ENCODE assay signal across 10 cellular contexts in the genomic region with DNA sequence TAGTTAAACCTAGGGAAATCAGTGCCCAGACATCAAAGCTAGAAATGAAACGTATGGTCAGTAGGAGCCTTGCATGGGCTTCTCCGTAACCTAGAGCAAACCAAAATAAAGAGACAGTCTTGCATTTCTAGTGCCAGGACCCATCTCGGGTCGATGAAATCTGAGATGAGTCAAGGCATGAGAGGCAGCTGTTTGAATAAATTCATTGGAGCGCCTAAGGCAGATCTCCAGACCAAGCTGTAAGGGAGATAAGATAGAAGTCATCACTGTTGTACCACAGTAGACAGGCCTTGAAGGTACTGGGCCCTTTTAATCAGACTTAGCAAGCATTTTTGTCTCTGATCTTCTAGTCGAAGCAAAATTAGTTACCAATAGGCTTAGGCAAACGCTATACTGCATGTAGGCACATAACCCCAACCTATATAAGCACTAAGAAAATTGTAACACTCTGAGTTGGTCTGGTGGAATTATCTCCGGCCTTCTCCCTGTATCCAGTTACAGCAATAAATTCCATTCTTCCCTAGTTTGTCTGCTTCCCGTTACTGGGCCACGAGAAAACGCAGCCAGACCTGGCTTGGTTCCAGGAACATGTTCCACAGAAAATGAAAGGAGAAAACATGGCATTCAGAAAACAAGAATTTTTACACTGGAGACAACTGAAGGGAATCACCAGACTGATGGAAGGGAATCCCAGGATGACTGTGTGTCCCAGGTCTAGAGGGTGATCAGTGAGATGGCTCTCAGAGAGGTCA. TPM values are rescaled to one million over a fixed set of nuclear protein-coding genes. Genes with fewer than 3 reads are reported as not detected.
A peak's percentile ranks its signal among the peaks of the same experiment; 100 is the strongest.
DNase-seq lines count a peak whose midpoint lies in the region; ATAC-seq and TF ChIP-seq lines count a peak whose summit lies in the region.
"Had no signal": no experiment of that assay in that cellular context is flagged by ENCODE, and none has a peak within 500 bp of the region (broad histone marks: within the 10 kb centered on the region; RNA-seq: fewer than 3 reads in every experiment).

No MANE protein-coding gene starts in this region.

- H2AK5ac ChIP-seq in IMR-90 (ENCODE audit: low read depth, low read length): no peak overlapping the region

- 52% methylated on average over 5 of the region's 11 CpGs; no CpG with 5 or more reads in 1 of the 2 experiments for WGBS in IMR-90 (ENCODE audit: extremely low coverage in 2 of 2, insufficient read length in 1 of 2), 2 experiments
- WGBS in testis, 2 donors: 33 to 34% methylated on average over 11 of the region's 11 CpGs

- H3K14ac ChIP-seq in IMR-90 (replicated peaks; ENCODE audit: low read depth, low read length): no peak overlapping the region

- peak overlapping the region; percentile 40 for H2BK5ac ChIP-seq in IMR-90 (ENCODE audit: low read depth, low read length, poor library complexity, severe bottlenecking)

- TF ChIP-seq RAD21 in IMR-90 (IDR thresholded peaks at IDR 0.05; ENCODE audit: low read length): no peak

- H3K4me2 ChIP-seq in IMR-90 (ENCODE audit: low read depth, low read length): peak overlapping the region; percentile 81

- H3K23ac ChIP-seq in IMR-90 (ENCODE audit: low read depth, low read length): no peak overlapping the region

- no peak overlapping the region for H2BK20ac ChIP-seq in IMR-90 (ENCODE audit: low read depth, low read length)

- no TSS peak for BruUV-seq in IMR-90 (replicated peaks; lab: Mats Ljungman, UMichigan)

- H3K18ac ChIP-seq in IMR-90 (ENCODE audit: low read depth, low read length): peak overlapping the region; percentile 95; the same call in 1 of the 2 replicates

- H3K9me1 ChIP-seq in IMR-90 (ENCODE audit: insufficient read depth, low read length): no peaks in the 10 kb centered on the region

- no peaks in the 10 kb centered on the region for H3K36me3 ChIP-seq in IMR-90 (ENCODE audit: control insufficient read depth, insufficient read depth, low read length)
- H3K36me3 ChIP-seq in testis (ENCODE audit: low read depth, missing control alignments): no peaks in the 10 kb centered on the region

- CTCF ChIA-PET in IMR-90 (lab: Yijun Ruan, JAX): no interaction called here

- no peak overlapping the region for H4K91ac ChIP-seq in IMR-90 (ENCODE audit: insufficient read depth, low read depth, low read length)

- H3K4ac ChIP-seq in IMR-90 (ENCODE audit: low read depth, low read length): no peak overlapping the region; the same call in 1 of the 2 replicates

- ATAC-seq in IMR-90 (ENCODE audit: low read depth): peak; percentile 45
- no peak for ATAC-seq in GM21737 (IDR thresholded peaks at IDR 0.05; ENCODE audit: unreplicated experiment)

- POLR2A ChIA-PET in IMR-90 (lab: Charles Lee; ENCODE audit: unreplicated experiment): no interaction called here

- H3K27ac ChIP-seq in IMR-90 (ENCODE audit: insufficient read depth, low read length) (peak overlapping the region; percentile 62; the same call in 1 of the 2 replicates), coronary artery (peak overlapping the region; percentile 62 to 82), testis (peak overlapping the region; percentile 47 to 50)

- intact Hi-C loops in IMR-90 (cut with micrococcal nuclease): no loop called here
- intact Hi-C loops in testis (cut with DNase I; ENCODE audit: low total_unique reads): no loop called here

- H4K5ac ChIP-seq in IMR-90 (ENCODE audit: low read depth, low read length): peak overlapping the region; percentile 88

- H2AFZ ChIP-seq in IMR-90 (replicated peaks; ENCODE audit: low read length, poor library complexity): peak overlapping the region; percentile 7

- TF ChIP-seq POLR2A in IMR-90 (IDR thresholded peaks at IDR 0.05; ENCODE audit: low read depth, low read length) (no peak), testis (IDR thresholded peaks at IDR 0.05) (no peak)

- DNase-seq in IMR-90: peak; percentile 60
- peak; percentile 78 for DNase-seq in coronary artery (ENCODE audit: low spot score)
- peak; percentile 73 to 90 for DNase-seq in lung microvascular endothelial cell (ENCODE audit: low read depth in 2 of 2)
- peak; percentile 64 for DNase-seq in testis
- no peak for DNase-seq in stimulated activated CD4-positive, alpha-beta T cell treated with anti-CD3 and anti-CD28 coated beads, Interleukin-1b, Interleukin-23, amount 100 ng/mL, for 48 hours
- no peak for DNase-seq in stimulated activated CD4-positive, alpha-beta T cell treated with anti-CD3 and anti-CD28 coated beads, Interleukin-2, amount 100 ng/mL, for 24 hours
- no peak for DNase-seq in NCI-H446 treated with DMSO at 0.1 percent for 48 hours (lab: John Stamatoyannopoulos, UW)
- DNase-seq: midbrain, NCI-H345 had no signal

- H3K9me3 ChIP-seq in IMR-90 (ENCODE audit: control insufficient read depth, insufficient read depth, low read length) (no peaks in the 10 kb centered on the region), testis (no peaks in the 10 kb centered on the region)

- no peaks in the 10 kb centered on the region for H3K79me1 ChIP-seq in IMR-90 (ENCODE audit: low read depth in 1 of 2, low read length in 2 of 2)

- TF ChIP-seq CTCF in IMR-90 (conservative IDR thresholded peaks at IDR 0.05; ENCODE audit: low read depth, low read length) (no peak), coronary artery (IDR thresholded peaks at IDR 0.05) (no peak), testis (IDR thresholded peaks at IDR 0.05) (no peak)

- no peak overlapping the region for H2BK15ac ChIP-seq in IMR-90 (ENCODE audit: low read depth, low read length)

- no peak overlapping the region for H3K56ac ChIP-seq in IMR-90 (ENCODE audit: extremely low read depth, insufficient read depth, low read length)

- H2BK120ac ChIP-seq in IMR-90 (ENCODE audit: low read depth, low read length): peak overlapping the region; percentile 7; the same call in 1 of the 2 replicates

- no peaks in the 10 kb centered on the region for H4K20me1 ChIP-seq in IMR-90 (ENCODE audit: insufficient read depth, low read length)

- dilution Hi-C loops in IMR-90 (cut with HindIII; ENCODE audit: low sequenced_read_pairs, unreplicated experiment): no loop called here

- 0 out of 2 replicates have a peak overlapping the region, but pooled peaks have one; percentile 14 for H3K9ac ChIP-seq in IMR-90 (ENCODE audit: low read depth, low read length)

- no peaks in the 10 kb centered on the region for H3K27me3 ChIP-seq in IMR-90 (ENCODE audit: control insufficient read depth, insufficient read depth, low read length)
- no peaks in the 10 kb centered on the region for H3K27me3 ChIP-seq in testis

- H3K4me1 ChIP-seq in IMR-90 (ENCODE audit: control insufficient read depth, insufficient read depth, low read length) (peaks cover 8% of the 10 kb centered on the region), testis (peaks cover 8% of the 10 kb centered on the region)

- in situ Hi-C loops in IMR-90 (cut with MboI; ENCODE audit: low sequenced_read_pairs): no loop called here

- no peak overlapping the region for H2AK9ac ChIP-seq in IMR-90 (replicated peaks; ENCODE audit: low read depth, low read length, poor library complexity)

- H3K4me3 ChIP-seq in IMR-90 (ENCODE audit: insufficient read depth, low read depth, low read length): no peak overlapping the region
- H3K4me3 ChIP-seq in coronary artery: peak overlapping the region; percentile 18
- H3K4me3 ChIP-seq in testis: no peak overlapping the region

- no peak overlapping the region for H4K8ac ChIP-seq in IMR-90 (ENCODE audit: low read depth in 2 of 2, low read length in 2 of 2)

TF ChIP-seq in IMR-90, 13 proteins besides CTCF, POLR2A, EP300 and RAD21:
- TF ChIP-seq CEBPB (IDR thresholded peaks at IDR 0.05; ENCODE audit: low read depth, low read length) (no peak), FOS (IDR thresholded peaks at IDR 0.05; ENCODE audit: low read depth, low read length) (no peak), CHD1 (IDR thresholded peaks at IDR 0.05; ENCODE audit: low read depth, low read length) (no peak), BHLHE40 (IDR thresholded peaks at IDR 0.05; ENCODE audit: low read depth, low read length) (no peak), NFE2L2 (IDR thresholded peaks at IDR 0.05; ENCODE audit: low read depth, low read length) (no peak), SMC3 (IDR thresholded peaks at IDR 0.05; ENCODE audit: low read depth, low read length) (no peak), MAFK (IDR thresholded peaks at IDR 0.05; ENCODE audit: low read depth, low read length) (no peak), RCOR1 (IDR thresholded peaks at IDR 0.05; ENCODE audit: insufficient replicate concordance, low read length) (no peak), MAZ (IDR thresholded peaks at IDR 0.05; ENCODE audit: borderline replicate concordance, low read depth, low read length) (no peak)
- TF ChIP-seq, protein P1, sequence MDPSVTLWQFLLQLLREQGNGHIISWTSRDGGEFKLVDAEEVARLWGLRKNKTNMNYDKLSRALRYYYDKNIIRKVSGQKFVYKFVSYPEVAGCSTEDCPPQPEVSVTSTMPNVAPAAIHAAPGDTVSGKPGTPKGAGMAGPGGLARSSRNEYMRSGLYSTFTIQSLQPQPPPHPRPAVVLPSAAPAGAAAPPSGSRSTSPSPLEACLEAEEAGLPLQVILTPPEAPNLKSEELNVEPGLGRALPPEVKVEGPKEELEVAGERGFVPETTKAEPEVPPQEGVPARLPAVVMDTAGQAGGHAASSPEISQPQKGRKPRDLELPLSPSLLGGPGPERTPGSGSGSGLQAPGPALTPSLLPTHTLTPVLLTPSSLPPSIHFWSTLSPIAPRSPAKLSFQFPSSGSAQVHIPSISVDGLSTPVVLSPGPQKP (IDR thresholded peaks at IDR 0.05; ENCODE audit: borderline replicate concordance, low read depth, low read length): no peak
- TF ChIP-seq, protein P2, sequence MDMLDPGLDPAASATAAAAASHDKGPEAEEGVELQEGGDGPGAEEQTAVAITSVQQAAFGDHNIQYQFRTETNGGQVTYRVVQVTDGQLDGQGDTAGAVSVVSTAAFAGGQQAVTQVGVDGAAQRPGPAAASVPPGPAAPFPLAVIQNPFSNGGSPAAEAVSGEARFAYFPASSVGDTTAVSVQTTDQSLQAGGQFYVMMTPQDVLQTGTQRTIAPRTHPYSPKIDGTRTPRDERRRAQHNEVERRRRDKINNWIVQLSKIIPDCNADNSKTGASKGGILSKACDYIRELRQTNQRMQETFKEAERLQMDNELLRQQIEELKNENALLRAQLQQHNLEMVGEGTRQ (IDR thresholded peaks at IDR 0.05; ENCODE audit: low read depth, low read length): no peak

RNA-seq across cellular contexts. Expression of a gene that starts 21.1 kb away (rescaled TPM):
- total RNA-seq in IMR-90 (2012; rRNA removed): 82.8 and 90.5 TPM in 2 replicates
- 64.7 and 71.8 TPM in 2 replicates for polyA plus RNA-seq in IMR-90 (2012; rRNA removed)
- 33.3 and 39.9 TPM in 2 replicates for polyA plus RNA-seq in IMR-90 (2012; cell fraction: cytosol; rRNA removed)
- polyA plus RNA-seq in IMR-90 (2012; cell fraction: nucleus; rRNA removed; ENCODE audit: low replicate concordance): 20.0 and 45.3 TPM in 2 replicates
- total RNA-seq in lung microvascular endothelial cell: 19.8 and 37.7 TPM in 2 replicates
- 10 to 100 TPM; 32.8 to 42.4 TPM for total RNA-seq in testis
- 33.6 TPM for polyA plus RNA-seq in testis (ENCODE audit: insufficient read depth, low read depth, low replicate concordance)

Comparison
In these comparisons a context has a peak if more than half of its experiments do, and no peak if none do; other contexts are left out.
1. DNase-seq: peak in IMR-90 (single experiment), coronary artery (single experiment), lung microvascular endothelial cell (2 of 2) and testis (single experiment); none in stimulated activated CD4-positive, alpha-beta T cell treated with anti-CD3 and anti-CD28 coated beads, Interleukin-1b, Interleukin-23, amount 100 ng/mL, for 48 hours (single experiment), stimulated activated CD4-positive, alpha-beta T cell treated with anti-CD3 and anti-CD28 coated beads, Interleukin-2, amount 100 ng/mL, for 24 hours (0 of 2) and NCI-H446 treated with DMSO at 0.1 percent for 48 hours (single experiment).
2. Peak in every context shown above with its lines, with median percentiles within 50 percentile points of each other: H3K27ac ChIP-seq.